Comparison of ENCODE assay signal across 1 cellular context in genomic region chr14:37698840-37699777, GRCh38.
TF ChIP-seq lines count a peak whose summit lies in the region.

No MANE protein-coding gene starts in this region.

TF ChIP-seq in HepG2, 621 proteins besides CTCF, POLR2A, EP300 and RAD21 (continued from another document and continues in another):
- TF ChIP-seq ZBTB4 (CRISPR knock-in tag; IDR thresholded peaks at IDR 0.05; ENCODE audit: borderline replicate concordance) (no peak), TEAD3 (CRISPR knock-in tag; optimal IDR thresholded peaks at IDR 0.05; ENCODE audit: borderline replicate concordance) (peak; percentile 63), NCOA1 (CRISPR knock-in tag; IDR thresholded peaks at IDR 0.05) (peak; percentile 21; the same call in 1 of the 2 replicates), ZNF335 (CRISPR knock-in tag; IDR thresholded peaks at IDR 0.05) (no peak), FOSL1 (CRISPR knock-in tag; IDR thresholded peaks at IDR 0.05; ENCODE audit: borderline replicate concordance) (peak; percentile 21; the same call in 1 of the 2 replicates), ZNF121 (CRISPR knock-in tag; IDR thresholded peaks at IDR 0.05) (no peak), YEATS4 (CRISPR knock-in tag; IDR thresholded peaks at IDR 0.05; ENCODE audit: borderline replicate concordance) (peak; percentile 50; the same call in 1 of the 2 replicates), KMT2B (CRISPR knock-in tag; IDR thresholded peaks at IDR 0.05) (peak; percentile 48; the same call in 1 of the 2 replicates), YY1 (IDR thresholded peaks at IDR 0.05; ENCODE audit: insufficient read depth, insufficient replicate concordance, low read depth, low read length) (peak; percentile 72), ARNTL (CRISPR knock-in tag; IDR thresholded peaks at IDR 0.05) (peak; percentile 51; the same call in 1 of the 2 replicates), ZFP36 (IDR thresholded peaks at IDR 0.05; ENCODE audit: borderline replicate concordance, low read depth, low read length, partially characterized antibody) (no peak), DPF2 (CRISPR knock-in tag; IDR thresholded peaks at IDR 0.05; ENCODE audit: borderline replicate concordance, low read depth) (0 out of 2 replicates have a peak, but pooled peaks have one; percentile 13), DNMT1 (CRISPR knock-in tag; IDR thresholded peaks at IDR 0.05) (no peak), RBFOX2 (IDR thresholded peaks at IDR 0.05; ENCODE audit: low read depth, low read length) (no peak), KDM5A (IDR thresholded peaks at IDR 0.05; ENCODE audit: borderline replicate concordance, low read length) (no peak), SKI (IDR thresholded peaks at IDR 0.05; ENCODE audit: partially characterized antibody) (no peak), ZNF205 (CRISPR knock-in tag; IDR thresholded peaks at IDR 0.05) (0 out of 2 replicates have a peak, but pooled peaks have one; percentile 8), GTF3A (CRISPR knock-in tag; conservative IDR thresholded peaks at IDR 0.05) (no peak; the same call in 1 of the 2 replicates), KDM3A (CRISPR knock-in tag; IDR thresholded peaks at IDR 0.05; ENCODE audit: low read depth) (no peak; the same call in 1 of the 2 replicates), SMARCE1 (IDR thresholded peaks at IDR 0.05; ENCODE audit: borderline replicate concordance) (no peak), FLYWCH1 (CRISPR knock-in tag; IDR thresholded peaks at IDR 0.05) (no peak), MZF1 (CRISPR knock-in tag; IDR thresholded peaks at IDR 0.05; ENCODE audit: borderline replicate concordance) (no peak), GABPB1 (CRISPR knock-in tag; IDR thresholded peaks at IDR 0.05) (0 out of 2 replicates have a peak, but pooled peaks have one; percentile 3), NR1H2 (CRISPR knock-in tag; IDR thresholded peaks at IDR 0.05; ENCODE audit: borderline replicate concordance, low read depth) (no peak), ZNF512B (CRISPR knock-in tag; IDR thresholded peaks at IDR 0.05; ENCODE audit: borderline replicate concordance) (0 out of 2 replicates have a peak, but pooled peaks have one; percentile 80), NCOA2 (CRISPR knock-in tag; IDR thresholded peaks at IDR 0.05) (peak; percentile 67), ZNF234 (CRISPR knock-in tag; conservative IDR thresholded peaks at IDR 0.05) (no peak), NPAS2 (CRISPR knock-in tag; IDR thresholded peaks at IDR 0.05; ENCODE audit: borderline replicate concordance) (no peak), BHLHE40 (IDR thresholded peaks at IDR 0.05; ENCODE audit: low read length) (no peak), ZNF788 (CRISPR knock-in tag; IDR thresholded peaks at IDR 0.05; ENCODE audit: borderline replicate concordance) (no peak), ZNF564 (CRISPR knock-in tag; IDR thresholded peaks at IDR 0.05) (no peak), TBX2 (CRISPR knock-in tag; IDR thresholded peaks at IDR 0.05; ENCODE audit: borderline replicate concordance) (no peak; the same call in 1 of the 2 replicates), CCAR2 (optimal IDR thresholded peaks at IDR 0.05; ENCODE audit: low read depth, low read length) (no peak), ZNF432 (CRISPR knock-in tag; IDR thresholded peaks at IDR 0.05; ENCODE audit: borderline replicate concordance) (no peak), SAP130 (CRISPR knock-in tag; IDR thresholded peaks at IDR 0.05; ENCODE audit: low read depth) (peak; percentile 24; the same call in 1 of the 2 replicates), LCORL (IDR thresholded peaks at IDR 0.05) (0 out of 2 replicates have a peak, but pooled peaks have one; percentile 23), LCORL (CRISPR knock-in tag; IDR thresholded peaks at IDR 0.05) (0 out of 2 replicates have a peak, but pooled peaks have one; percentile 24), E2F2 (CRISPR knock-in tag; IDR thresholded peaks at IDR 0.05; ENCODE audit: borderline replicate concordance) (no peak), ZZZ3 (CRISPR knock-in tag; IDR thresholded peaks at IDR 0.05; ENCODE audit: borderline replicate concordance) (no peak), ZNF841 (CRISPR knock-in tag; IDR thresholded peaks at IDR 0.05; ENCODE audit: borderline replicate concordance) (peak; percentile 61; the same call in 1 of the 2 replicates), ZNF383 (CRISPR knock-in tag; IDR thresholded peaks at IDR 0.05; ENCODE audit: borderline replicate concordance) (0 out of 2 replicates have a peak, but pooled peaks have one; percentile 62), ZUFSP (CRISPR knock-in tag; IDR thresholded peaks at IDR 0.05; ENCODE audit: borderline replicate concordance) (no peak), ZNF10 (CRISPR knock-in tag; IDR thresholded peaks at IDR 0.05; ENCODE audit: borderline replicate concordance, low read depth) (no peak), KLF9 (CRISPR knock-in tag; IDR thresholded peaks at IDR 0.05; ENCODE audit: low read depth) (no peak), SIX4 (CRISPR knock-in tag; IDR thresholded peaks at IDR 0.05) (no peak), DDIT3 (CRISPR knock-in tag; IDR thresholded peaks at IDR 0.05) (no peak), IRF2 (CRISPR knock-in tag; IDR thresholded peaks at IDR 0.05) (peak; percentile 49; the same call in 1 of the 2 replicates), WIZ (CRISPR knock-in tag; IDR thresholded peaks at IDR 0.05) (peak; percentile 93), TBX3 (IDR thresholded peaks at IDR 0.05; ENCODE audit: borderline replicate concordance) (peak; percentile 64; the same call in 1 of the 2 replicates), ISL2 (CRISPR knock-in tag; IDR thresholded peaks at IDR 0.05) (peak; percentile 57; the same call in 1 of the 2 replicates), ZNF17 (CRISPR knock-in tag; IDR thresholded peaks at IDR 0.05) (no peak), BCL6 (CRISPR knock-in tag; IDR thresholded peaks at IDR 0.05) (peak; percentile 16; the same call in 1 of the 2 replicates), ATF1 (CRISPR knock-in tag; IDR thresholded peaks at IDR 0.05) (peak; percentile 59; the same call in 1 of the 2 replicates), ADNP (CRISPR knock-in tag; IDR thresholded peaks at IDR 0.05) (no peak; the same call in 1 of the 2 replicates)
- TF ChIP-seq, protein P1, sequence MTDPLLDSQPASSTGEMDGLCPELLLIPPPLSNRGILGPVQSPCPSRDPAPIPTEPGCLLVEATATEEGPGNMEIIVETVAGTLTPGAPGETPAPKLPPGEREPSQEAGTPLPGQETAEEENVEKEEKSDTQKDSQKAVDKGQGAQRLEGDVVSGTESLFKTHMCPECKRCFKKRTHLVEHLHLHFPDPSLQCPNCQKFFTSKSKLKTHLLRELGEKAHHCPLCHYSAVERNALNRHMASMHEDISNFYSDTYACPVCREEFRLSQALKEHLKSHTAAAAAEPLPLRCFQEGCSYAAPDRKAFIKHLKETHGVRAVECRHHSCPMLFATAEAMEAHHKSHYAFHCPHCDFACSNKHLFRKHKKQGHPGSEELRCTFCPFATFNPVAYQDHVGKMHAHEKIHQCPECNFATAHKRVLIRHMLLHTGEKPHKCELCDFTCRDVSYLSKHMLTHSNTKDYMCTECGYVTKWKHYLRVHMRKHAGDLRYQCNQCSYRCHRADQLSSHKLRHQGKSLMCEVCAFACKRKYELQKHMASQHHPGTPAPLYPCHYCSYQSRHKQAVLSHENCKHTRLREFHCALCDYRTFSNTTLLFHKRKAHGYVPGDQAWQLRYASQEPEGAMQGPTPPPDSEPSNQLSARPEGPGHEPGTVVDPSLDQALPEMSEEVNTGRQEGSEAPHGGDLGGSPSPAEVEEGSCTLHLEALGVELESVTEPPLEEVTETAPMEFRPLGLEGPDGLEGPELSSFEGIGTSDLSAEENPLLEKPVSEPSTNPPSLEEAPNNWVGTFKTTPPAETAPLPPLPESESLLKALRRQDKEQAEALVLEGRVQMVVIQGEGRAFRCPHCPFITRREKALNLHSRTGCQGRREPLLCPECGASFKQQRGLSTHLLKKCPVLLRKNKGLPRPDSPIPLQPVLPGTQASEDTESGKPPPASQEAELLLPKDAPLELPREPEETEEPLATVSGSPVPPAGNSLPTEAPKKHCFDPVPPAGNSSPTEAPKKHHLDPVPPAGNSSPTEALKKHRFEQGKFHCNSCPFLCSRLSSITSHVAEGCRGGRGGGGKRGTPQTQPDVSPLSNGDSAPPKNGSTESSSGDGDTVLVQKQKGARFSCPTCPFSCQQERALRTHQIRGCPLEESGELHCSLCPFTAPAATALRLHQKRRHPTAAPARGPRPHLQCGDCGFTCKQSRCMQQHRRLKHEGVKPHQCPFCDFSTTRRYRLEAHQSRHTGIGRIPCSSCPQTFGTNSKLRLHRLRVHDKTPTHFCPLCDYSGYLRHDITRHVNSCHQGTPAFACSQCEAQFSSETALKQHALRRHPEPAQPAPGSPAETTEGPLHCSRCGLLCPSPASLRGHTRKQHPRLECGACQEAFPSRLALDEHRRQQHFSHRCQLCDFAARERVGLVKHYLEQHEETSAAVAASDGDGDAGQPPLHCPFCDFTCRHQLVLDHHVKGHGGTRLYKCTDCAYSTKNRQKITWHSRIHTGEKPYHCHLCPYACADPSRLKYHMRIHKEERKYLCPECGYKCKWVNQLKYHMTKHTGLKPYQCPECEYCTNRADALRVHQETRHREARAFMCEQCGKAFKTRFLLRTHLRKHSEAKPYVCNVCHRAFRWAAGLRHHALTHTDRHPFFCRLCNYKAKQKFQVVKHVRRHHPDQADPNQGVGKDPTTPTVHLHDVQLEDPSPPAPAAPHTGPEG (CRISPR knock-in tag; IDR thresholded peaks at IDR 0.05) = peak; percentile 46; the same call in 1 of the 2 replicates
- TF ChIP-seq, protein P2, sequence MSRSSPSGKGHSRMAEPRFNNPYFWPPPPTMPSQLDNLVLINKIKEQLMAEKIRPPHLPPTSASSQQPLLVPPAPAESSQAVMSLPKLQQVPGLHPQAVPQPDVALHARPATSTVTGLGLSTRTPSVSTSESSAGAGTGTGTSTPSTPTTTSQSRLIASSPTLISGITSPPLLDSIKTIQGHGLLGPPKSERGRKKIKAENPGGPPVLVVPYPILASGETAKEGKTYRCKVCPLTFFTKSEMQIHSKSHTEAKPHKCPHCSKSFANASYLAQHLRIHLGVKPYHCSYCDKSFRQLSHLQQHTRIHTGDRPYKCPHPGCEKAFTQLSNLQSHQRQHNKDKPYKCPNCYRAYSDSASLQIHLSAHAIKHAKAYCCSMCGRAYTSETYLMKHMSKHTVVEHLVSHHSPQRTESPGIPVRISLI (CRISPR knock-in tag; IDR thresholded peaks at IDR 0.05; ENCODE audit: borderline replicate concordance) = peak; percentile 36; the same call in 1 of the 2 replicates
